15 cellular contexts compared by ENCODE assay signal in genomic region chr14:50452979-50453705, GRCh38. TPM values are rescaled to one million over a fixed set of nuclear protein-coding genes. Genes with fewer than 3 reads are reported as not detected.
A peak's percentile ranks its signal among the peaks of the same experiment; 100 is the strongest.
DNase-seq lines count a peak whose midpoint lies in the region; ATAC-seq and TF ChIP-seq lines count a peak whose summit lies in the region.
"Had no signal": no experiment of that assay in that cellular context is flagged by ENCODE, and none has a peak within 500 bp of the region (broad histone marks: within the 10 kb centered on the region; RNA-seq: fewer than 3 reads in every experiment).

No MANE protein-coding gene starts in this region.

- TF ChIP-seq CTCF in fibroblast of pulmonary artery (IDR thresholded peaks at IDR 0.05; ENCODE audit: low read length, missing control alignments): no peak
- no peak for TF ChIP-seq CTCF in sigmoid colon (IDR thresholded peaks at IDR 0.05)

- no peak for TF ChIP-seq POLR2A in sigmoid colon (IDR thresholded peaks at IDR 0.05)

- no peak overlapping the region for H3K4me3 ChIP-seq in fibroblast of pulmonary artery (replicated peaks; ENCODE audit: low read depth, low read length)
- no peak overlapping the region for H3K4me3 ChIP-seq in sigmoid colon
- H3K4me3 ChIP-seq: mucosa of descending colon, testis had no signal

- ATAC-seq in SK-N-SH treated with all-trans-retinoic acid at 6 μM for 48 hours: peak; percentile 90
- ATAC-seq: mucosa of descending colon had no signal

- peaks cover 0 to 16% (median 0%) of the 10 kb centered on the region in 4 donors for H3K4me1 ChIP-seq in sigmoid colon
- H3K4me1 ChIP-seq: testis had no signal

- no peaks in the 10 kb centered on the region for H3K27me3 ChIP-seq in sigmoid colon
- H3K27me3 ChIP-seq: testis had no signal

- H3K27ac ChIP-seq in sigmoid colon: peak overlapping the region in 3 of 4 donors; percentile 16 to 66 (median 54)

- intact Hi-C loops in sigmoid colon (cut with DNase I): no loop called here

- H3K9me3 ChIP-seq in sigmoid colon: no peaks in the 10 kb centered on the region
- H3K9me3 ChIP-seq: mucosa of descending colon, testis had no signal

- TF ChIP-seq EP300 in sigmoid colon (IDR thresholded peaks at IDR 0.05): no peak

- peaks cover 0 to 84% (median 16%) of the 10 kb centered on the region in 4 donors for H3K36me3 ChIP-seq in sigmoid colon

- DNase-seq in NCI-H2171 treated with DMSO at 0.1 percent for 48 hours (lab: John Stamatoyannopoulos, UW): peak; percentile 62
- DNase-seq in NCI-H2171 (lab: John Stamatoyannopoulos, UW): no peak
- DNase-seq in fibroblast of pulmonary artery (ENCODE audit: low read depth): peak; percentile 89
- no peak for DNase-seq in sigmoid colon
- DNase-seq in T1000 (lab: John Stamatoyannopoulos, UW): no peak
- DNase-seq in HK-2 (ENCODE audit: unreplicated experiment): no peak
- DNase-seq in effector CD4-positive, alpha-beta T cell: no peak
- DNase-seq: 8988T; activated gamma-delta T cell treated with Interleukin-2 at 50 U/mL for 16 hours; foreskin melanocyte; mucosa of descending colon; stimulated activated CD4-positive, alpha-beta T cell treated with anti-CD3 and anti-CD28 coated beads, Interleukin-15, amount 100 ng/mL, for 24 hours; T-helper 1 cell; testis had no signal

- 75 to 78% methylated on average over 3 of the region's 3 CpGs for WGBS in sigmoid colon, 2 donors

TF ChIP-seq in SK-N-SH treated with all-trans-retinoic acid at 6 μM for 48 hours, 23 proteins besides CTCF, POLR2A, EP300 and RAD21:
- TF ChIP-seq CREB5 (CRISPR knock-in tag; IDR thresholded peaks at IDR 0.05; ENCODE audit: low read depth) (0 out of 2 replicates have a peak, but pooled peaks have one; percentile 15), GLIS3 (CRISPR knock-in tag; IDR thresholded peaks at IDR 0.05) (no peak), ISL1 (CRISPR knock-in tag; IDR thresholded peaks at IDR 0.05) (peak; percentile 81), ZFP30 (CRISPR knock-in tag; IDR thresholded peaks at IDR 0.05) (no peak), SNAI2 (CRISPR knock-in tag; IDR thresholded peaks at IDR 0.05) (no peak), TCF4 (CRISPR knock-in tag; IDR thresholded peaks at IDR 0.05; ENCODE audit: borderline replicate concordance) (peak; percentile 18; the same call in 1 of the 2 replicates), PATZ1 (CRISPR knock-in tag; IDR thresholded peaks at IDR 0.05; ENCODE audit: borderline replicate concordance) (peak; percentile 18; the same call in 1 of the 2 replicates), BACH2 (CRISPR knock-in tag; IDR thresholded peaks at IDR 0.05; ENCODE audit: borderline replicate concordance) (no peak)

RNA-seq across cellular contexts. Expression of gene CDKL1, which starts 56.5 kb away (rescaled TPM):
- 10 to 100 TPM; 39.8 to 91.8 (median 58.6) TPM for total RNA-seq in sigmoid colon
- 1 to 10 TPM; 4.2 to 6.4 (median 5.4) TPM for polyA plus RNA-seq in sigmoid colon

Comparison
In these comparisons a context has a peak if more than half of its experiments do, and no peak if none do; other contexts are left out.
1. DNase-seq: peak in NCI-H2171 treated with DMSO at 0.1 percent for 48 hours (single experiment) and fibroblast of pulmonary artery (single experiment); none in NCI-H2171 (single experiment), sigmoid colon (single experiment), T1000 (single experiment), HK-2 (single experiment) and effector CD4-positive, alpha-beta T cell (single experiment).